ENCODE assay signal across 8 cellular contexts in the genomic region with DNA sequence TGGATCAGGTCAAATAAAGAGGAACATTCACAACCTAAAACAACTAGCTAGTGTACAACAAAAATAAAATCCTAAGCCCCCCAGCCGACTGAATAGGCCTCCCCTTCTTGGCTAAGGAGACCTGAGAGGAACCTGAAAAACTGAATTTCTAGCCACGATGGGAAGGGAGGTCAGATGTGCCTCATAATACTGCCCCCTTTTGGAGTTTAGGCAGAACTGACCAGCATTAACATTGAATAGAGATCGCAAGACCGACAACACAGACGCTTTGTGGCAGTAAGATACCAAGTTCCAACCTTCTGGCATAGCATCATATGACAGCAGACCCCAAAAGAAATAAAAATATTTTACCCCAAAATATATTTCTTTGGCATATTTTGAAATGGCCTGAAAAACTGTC. TPM values are rescaled to one million over a fixed set of nuclear protein-coding genes. Genes with fewer than 3 reads are reported as not detected.
A peak's percentile ranks its signal among the peaks of the same experiment; 100 is the strongest.
DNase-seq lines count a peak whose midpoint lies in the region; ATAC-seq and TF ChIP-seq lines count a peak whose summit lies in the region.

No MANE protein-coding gene starts in this region.

- peak; percentile 61 for TF ChIP-seq RAD21 in IMR-90 (IDR thresholded peaks at IDR 0.05; ENCODE audit: low read length)

- no peak overlapping the region for H2AK5ac ChIP-seq in IMR-90 (ENCODE audit: low read depth, low read length)

- H2BK20ac ChIP-seq in IMR-90 (ENCODE audit: low read depth, low read length) = no peak overlapping the region

- no peaks in the 10 kb centered on the region for H3K27me3 Mint-ChIP-seq in WTC11 (ENCODE audit: low read depth)

- H3K4ac ChIP-seq in IMR-90 (ENCODE audit: low read depth, low read length) = no peak overlapping the region

- H3K9me1 ChIP-seq in IMR-90 (ENCODE audit: insufficient read depth, low read length) = no peaks in the 10 kb centered on the region

- H3K18ac ChIP-seq in IMR-90 (ENCODE audit: low read depth, low read length) = no peak overlapping the region

- no TSS peak for BruUV-seq in IMR-90 (replicated peaks; lab: Mats Ljungman, UMichigan)

- H3K27me3 ChIP-seq in IMR-90 (ENCODE audit: control insufficient read depth, insufficient read depth, low read length) = peaks cover 2% of the 10 kb centered on the region; the same call in 1 of the 2 replicates

- H3K9me3 ChIP-seq in IMR-90 (ENCODE audit: control insufficient read depth, insufficient read depth, low read length) = no peaks in the 10 kb centered on the region
- no peaks in the 10 kb centered on the region for H3K9me3 ChIP-seq in mucosa of descending colon

- WGBS in IMR-90 (ENCODE audit: extremely low coverage in 2 of 2, insufficient read length in 1 of 2), 2 experiments = no CpG with 5 or more reads among the region's 5 CpGs

- H3K9me3 Mint-ChIP-seq in WTC11 = no peaks in the 10 kb centered on the region

- no peak overlapping the region for H3K56ac ChIP-seq in IMR-90 (ENCODE audit: extremely low read depth, insufficient read depth, low read length)

- intact Hi-C loops in IMR-90 (cut with micrococcal nuclease) (no loop called here), mucosa of descending colon (cut with DNase I, micrococcal nuclease) (no loop called here)

- H3K36me3 Mint-ChIP-seq in WTC11 = no peaks in the 10 kb centered on the region

- H3K79me1 ChIP-seq in IMR-90 (ENCODE audit: low read depth in 1 of 2, low read length in 2 of 2) = no peaks in the 10 kb centered on the region

- no peak overlapping the region for H3K23ac ChIP-seq in IMR-90 (ENCODE audit: low read depth, low read length)

- H3K4me1 ChIP-seq in IMR-90 (ENCODE audit: control insufficient read depth, insufficient read depth, low read length) = no peaks in the 10 kb centered on the region
- no peaks in the 10 kb centered on the region for H3K4me1 ChIP-seq in mucosa of descending colon (ENCODE audit: low read depth)

- no peak overlapping the region for H3K4me2 ChIP-seq in IMR-90 (ENCODE audit: low read depth, low read length)

- H4K91ac ChIP-seq in IMR-90 (ENCODE audit: insufficient read depth, low read depth, low read length) = no peak overlapping the region

- H4K20me1 ChIP-seq in IMR-90 (ENCODE audit: insufficient read depth, low read length) = no peaks in the 10 kb centered on the region

- H3K27ac ChIP-seq in IMR-90 (ENCODE audit: insufficient read depth, low read length) = no peak overlapping the region

- H2AK9ac ChIP-seq in IMR-90 (replicated peaks; ENCODE audit: low read depth, low read length, poor library complexity) = no peak overlapping the region

- H2BK15ac ChIP-seq in IMR-90 (ENCODE audit: low read depth, low read length) = no peak overlapping the region

- H3K27ac Mint-ChIP-seq in WTC11 = no peak overlapping the region

- no peak overlapping the region for H3K9ac ChIP-seq in IMR-90 (ENCODE audit: low read depth, low read length)

- in situ Hi-C loops in IMR-90 (cut with MboI; ENCODE audit: low sequenced_read_pairs) = no loop called here

- TF ChIP-seq CTCF in IMR-90 (conservative IDR thresholded peaks at IDR 0.05; ENCODE audit: low read depth, low read length) = peak; percentile 52
- peak; percentile 61 for TF ChIP-seq CTCF in WTC11 (IDR thresholded peaks at IDR 0.05)
- no peak for TF ChIP-seq CTCF in mucosa of descending colon (IDR thresholded peaks at IDR 0.05)

- H3K36me3 ChIP-seq in IMR-90 (ENCODE audit: control insufficient read depth, insufficient read depth, low read length) = no peaks in the 10 kb centered on the region
- no peaks in the 10 kb centered on the region for H3K36me3 ChIP-seq in mucosa of descending colon (ENCODE audit: low read depth)

- no peak overlapping the region for H3K14ac ChIP-seq in IMR-90 (replicated peaks; ENCODE audit: low read depth, low read length)

- POLR2A ChIA-PET in IMR-90 (lab: Charles Lee; ENCODE audit: unreplicated experiment) = no interaction called here
- POLR2A ChIA-PET in WTC11 (lab: Charles Lee) = no interaction called here

- H3K4me3 ChIP-seq in IMR-90 (ENCODE audit: insufficient read depth, low read depth, low read length) (no peak overlapping the region), mucosa of descending colon (no peak overlapping the region)

- DNase-seq in NCI-H2196 treated with DMSO at 0.1 percent for 48 hours (lab: John Stamatoyannopoulos, UW; ENCODE audit: unreplicated experiment) (peak; percentile 1), NCI-H2196 (lab: John Stamatoyannopoulos, UW; ENCODE audit: unreplicated experiment) (no peak), IMR-90 (peak; percentile 14), WTC11 (ENCODE audit: low spot score) (no peak), mucosa of descending colon (no peak), Ammon's horn (ENCODE audit: low spot score) (no peak)
- DNase-seq in activated effector memory CD4-positive, alpha-beta T cell treated with Interleukin-2 at 50 U/mL for 16 hours = no peak

- CTCF ChIA-PET in IMR-90 (lab: Yijun Ruan, JAX) = interaction anchor here (1.0 to 1.4 kb wide), 2 partner anchors 15 to 17 kb away, joined by 3 to 4 read pairs; no protein-coding TSS in a partner anchor
- CTCF ChIA-PET in WTC11 (lab: Charles Lee) = interaction anchor here (0.8 to 1.1 kb wide), 4 partner anchors 34 to 95 kb away, joined by 3 to 5 read pairs (median 4); no protein-coding TSS in a partner anchor

- no peak overlapping the region for H2BK120ac ChIP-seq in IMR-90 (ENCODE audit: low read depth, low read length)

- H4K5ac ChIP-seq in IMR-90 (ENCODE audit: low read depth, low read length) = no peak overlapping the region

- dilution Hi-C loops in IMR-90 (cut with HindIII; ENCODE audit: low sequenced_read_pairs, unreplicated experiment) = no loop called here

- no peak for TF ChIP-seq POLR2A in IMR-90 (IDR thresholded peaks at IDR 0.05; ENCODE audit: low read depth, low read length)

- no peak for ATAC-seq in IMR-90 (ENCODE audit: low read depth)
- ATAC-seq in WTC11 = peak; percentile 91
- ATAC-seq in mucosa of descending colon = peak; percentile 24
- no peak for ATAC-seq in GM18519 (IDR thresholded peaks at IDR 0.05; ENCODE audit: low FRiP score, unreplicated experiment)

- no peak overlapping the region for H4K8ac ChIP-seq in IMR-90 (ENCODE audit: low read depth in 2 of 2, low read length in 2 of 2)

- H3K4me1 Mint-ChIP-seq in WTC11 = peaks cover 4% of the 10 kb centered on the region

- no peak overlapping the region for H3K4me3 Mint-ChIP-seq in WTC11

- no peak overlapping the region for H2BK5ac ChIP-seq in IMR-90 (ENCODE audit: low read depth, low read length, poor library complexity, severe bottlenecking)

- no peak overlapping the region for H2AFZ ChIP-seq in IMR-90 (replicated peaks; ENCODE audit: low read length, poor library complexity)

TF ChIP-seq in IMR-90, 13 proteins besides CTCF, POLR2A, EP300 and RAD21:
- TF ChIP-seq NFE2L2 (IDR thresholded peaks at IDR 0.05; ENCODE audit: low read depth, low read length) (no peak), CEBPB (IDR thresholded peaks at IDR 0.05; ENCODE audit: low read depth, low read length) (no peak), SMC3 (IDR thresholded peaks at IDR 0.05; ENCODE audit: low read depth, low read length) (peak; percentile 41)

TF ChIP-seq in WTC11, 78 proteins besides CTCF, POLR2A, EP300 and RAD21:
- TF ChIP-seq STAT6 (CRISPR knock-in tag; conservative IDR thresholded peaks at IDR 0.05; ENCODE audit: low read depth) = no peak
TF ChIP-seq in WTC11: peak in this region for 0.

RNA-seq across cellular contexts. Expression of gene CBY2, which starts 15.9 kb away (rescaled TPM):
- total RNA-seq in IMR-90 (2012; rRNA removed) = not detected in 2 replicates
- polyA plus RNA-seq in IMR-90 (2012; rRNA removed) = not detected in 2 replicates
- not detected in 2 replicates for polyA plus RNA-seq in IMR-90 (2012; cell fraction: cytosol; rRNA removed)
- polyA plus RNA-seq in IMR-90 (2012; cell fraction: nucleus; rRNA removed; ENCODE audit: low replicate concordance) = not detected in 2 replicates
- 0.50 to 0.74 TPM in 2 of 3 replicates, not detected in the other for total RNA-seq in WTC11 (2021)
- total RNA-seq in mucosa of descending colon = not detected

Comparison
In these comparisons a context has a peak if more than half of its experiments do, and no peak if none do; other contexts are left out.
1. DNase-seq: peak in NCI-H2196 treated with DMSO at 0.1 percent for 48 hours (single experiment) and IMR-90 (single experiment); none in NCI-H2196 (single experiment), WTC11 (single experiment), mucosa of descending colon (0 of 3), Ammon's horn (single experiment) and activated effector memory CD4-positive, alpha-beta T cell treated with Interleukin-2 at 50 U/mL for 16 hours (single experiment).
2. ATAC-seq: peak in WTC11 (single experiment) and mucosa of descending colon (single experiment); none in IMR-90 (single experiment) and GM18519 (single experiment).